ENCODE assay signal across 8 cellular contexts in the genomic region with DNA sequence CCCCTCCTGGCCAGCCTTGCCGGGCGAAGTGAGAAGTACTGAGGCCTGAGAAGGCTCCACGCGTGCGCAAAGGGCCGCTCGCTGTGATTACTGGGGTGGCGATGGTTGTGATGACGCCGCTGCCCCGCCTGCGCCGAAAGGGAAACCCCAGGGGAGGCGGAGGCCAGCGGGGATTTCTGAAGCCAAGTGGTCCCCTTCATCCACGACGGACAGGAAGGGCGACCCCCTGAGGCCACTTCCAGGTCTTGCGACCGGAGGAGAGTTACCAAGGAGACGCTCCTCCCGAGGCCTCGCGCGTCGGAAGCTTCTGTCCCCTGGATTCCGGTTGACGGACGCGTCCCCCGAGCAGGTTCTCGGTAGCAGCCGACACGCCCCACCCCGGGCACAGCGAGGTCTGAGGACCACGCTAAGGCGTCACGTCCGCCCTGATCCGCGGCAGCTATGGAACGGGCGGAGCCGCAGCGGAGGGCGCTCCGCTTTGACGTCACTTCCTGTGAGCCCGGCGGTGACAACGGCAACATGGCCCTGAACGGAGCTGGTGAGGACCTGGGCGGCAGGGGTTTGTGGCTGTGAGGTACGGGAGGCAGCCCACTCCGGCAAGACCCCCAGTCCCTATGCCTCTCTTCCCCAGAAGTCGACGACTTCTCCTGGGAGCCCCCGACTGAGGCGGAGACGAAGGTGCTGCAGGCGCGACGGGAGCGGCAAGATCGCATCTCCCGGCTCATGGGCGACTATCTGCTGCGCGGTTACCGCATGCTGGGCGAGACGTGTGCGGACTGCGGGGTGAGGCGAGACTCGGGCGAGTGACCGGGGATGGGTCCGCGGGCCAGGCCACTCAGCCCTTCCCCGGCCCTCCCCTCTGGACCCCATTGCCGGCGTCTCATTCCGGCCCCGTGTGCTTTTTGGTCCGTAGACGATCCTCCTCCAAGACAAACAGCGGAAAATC. TPM values are rescaled to one million over a fixed set of nuclear protein-coding genes. Genes with fewer than 3 reads are reported as not detected.
A peak's percentile ranks its signal among the peaks of the same experiment; 100 is the strongest.
DNase-seq lines count a peak whose midpoint lies in the region; ATAC-seq and TF ChIP-seq lines count a peak whose summit lies in the region.

A gene with protein sequence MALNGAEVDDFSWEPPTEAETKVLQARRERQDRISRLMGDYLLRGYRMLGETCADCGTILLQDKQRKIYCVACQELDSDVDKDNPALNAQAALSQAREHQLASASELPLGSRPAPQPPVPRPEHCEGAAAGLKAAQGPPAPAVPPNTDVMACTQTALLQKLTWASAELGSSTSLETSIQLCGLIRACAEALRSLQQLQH (plus strand): TSS at position 505 of the 946 bp plus-strand sequence. CDS start 15 bp downstream, at position 520.

- H3K27me3 ChIP-seq in thymus (ENCODE audit: control insufficient read depth, insufficient read depth) = no peaks in the 10 kb centered on the region

- H3K4me3 Mint-ChIP-seq in activated naive CD4-positive, alpha-beta T cell treated with anti-CD3 and anti-CD28 coated beads, Interleukin-2, amount 50 U/mL, for 24 hours = peak within 1 kb of the TSS; percentile 99
- H3K4me3 Mint-ChIP-seq in osteocyte (ENCODE audit: unreplicated experiment) = peak within 1 kb of the TSS; percentile 97

- TF ChIP-seq CTCF in osteocyte (IDR thresholded peaks at IDR 0.05) = peak; percentile 63

- no peaks in the 10 kb centered on the region for H3K9me3 ChIP-seq in thymus (ENCODE audit: control insufficient read depth)

- ATAC-seq in HG02610 (IDR thresholded peaks at IDR 0.05; ENCODE audit: unreplicated experiment) (peak; percentile 56), SK-N-SH treated with all-trans-retinoic acid at 6 μM for 48 hours (peak; percentile 83)

- peak within 1 kb of the TSS; percentile 84 for H3K4me3 ChIP-seq in thymus (ENCODE audit: low read length)

- peak within 1 kb of the TSS; percentile 99 for H3K27ac Mint-ChIP-seq in activated naive CD4-positive, alpha-beta T cell treated with anti-CD3 and anti-CD28 coated beads, Interleukin-2, amount 50 U/mL, for 24 hours
- H3K27ac Mint-ChIP-seq in osteocyte (ENCODE audit: unreplicated experiment) = peak within 1 kb of the TSS; percentile 96

- peaks cover 37% of the 10 kb centered on the region for H3K4me1 ChIP-seq in thymus (ENCODE audit: control insufficient read depth, insufficient read depth, low read length)

- H3K9me3 Mint-ChIP-seq in activated naive CD4-positive, alpha-beta T cell treated with anti-CD3 and anti-CD28 coated beads, Interleukin-2, amount 50 U/mL, for 24 hours = no peaks in the 10 kb centered on the region
- H3K9me3 Mint-ChIP-seq in osteocyte (ENCODE audit: unreplicated experiment) = no peaks in the 10 kb centered on the region

- DNase-seq in NCI-H1092 (lab: John Stamatoyannopoulos, UW) = peak; percentile 98
- DNase-seq in glomerular endothelial cell (ENCODE audit: extremely low read depth, low read depth, low spot score) = peak; percentile 81
- peak; percentile 99 for DNase-seq in osteocyte (ENCODE audit: extremely low spot score, unreplicated experiment)

- H3K4me1 Mint-ChIP-seq in activated naive CD4-positive, alpha-beta T cell treated with anti-CD3 and anti-CD28 coated beads, Interleukin-2, amount 50 U/mL, for 24 hours = peaks cover 59% of the 10 kb centered on the region
- H3K4me1 Mint-ChIP-seq in osteocyte (ENCODE audit: unreplicated experiment) = peaks cover 56% of the 10 kb centered on the region

- no peaks in the 10 kb centered on the region for H3K27me3 Mint-ChIP-seq in activated naive CD4-positive, alpha-beta T cell treated with anti-CD3 and anti-CD28 coated beads, Interleukin-2, amount 50 U/mL, for 24 hours
- H3K27me3 Mint-ChIP-seq in osteocyte (ENCODE audit: unreplicated experiment) = no peaks in the 10 kb centered on the region

- peak within 1 kb of the TSS; percentile 98 for H3K27ac ChIP-seq in thymus (ENCODE audit: low read depth)

- H3K36me3 Mint-ChIP-seq in activated naive CD4-positive, alpha-beta T cell treated with anti-CD3 and anti-CD28 coated beads, Interleukin-2, amount 50 U/mL, for 24 hours = peaks cover 5% of the 10 kb centered on the region
- peaks cover 8% of the 10 kb centered on the region for H3K36me3 Mint-ChIP-seq in osteocyte (ENCODE audit: unreplicated experiment)

- TF ChIP-seq POLR2A in GM10847 (IDR thresholded peaks at IDR 0.05; ENCODE audit: extremely low read depth, insufficient read length) = peak; percentile 63

- H3K36me3 ChIP-seq in thymus (ENCODE audit: control insufficient read depth, insufficient read depth) = peaks cover 4% of the 10 kb centered on the region

- under 1% methylated on average over 89 of the region's 89 CpGs for WGBS in thymus

TF ChIP-seq in SK-N-SH treated with all-trans-retinoic acid at 6 μM for 48 hours, 23 proteins besides CTCF, POLR2A, EP300 and RAD21:
- TF ChIP-seq PPARA (CRISPR knock-in tag; IDR thresholded peaks at IDR 0.05; ENCODE audit: borderline replicate concordance) (no peak), ESRRG (CRISPR knock-in tag; IDR thresholded peaks at IDR 0.05) (0 out of 2 replicates have a peak, but pooled peaks have one; percentile 29)

RNA-seq across cellular contexts. Expression of the gene that starts here (rescaled TPM):
- total RNA-seq in glomerular endothelial cell (59.4 and 66.4 TPM in 2 replicates), osteocyte (31.3 and 32.7 TPM in 2 replicates)
- polyA plus RNA-seq in thymus = 38.0 TPM

Comparison
In these comparisons a context has a peak if more than half of its experiments do, and no peak if none do; other contexts are left out.
1. Peak in every context shown above with its lines: DNase-seq, ATAC-seq, H3K4me3 ChIP-seq and H3K27ac ChIP-seq.